ENCODE assay signal across 11 cellular contexts in the genomic region with DNA sequence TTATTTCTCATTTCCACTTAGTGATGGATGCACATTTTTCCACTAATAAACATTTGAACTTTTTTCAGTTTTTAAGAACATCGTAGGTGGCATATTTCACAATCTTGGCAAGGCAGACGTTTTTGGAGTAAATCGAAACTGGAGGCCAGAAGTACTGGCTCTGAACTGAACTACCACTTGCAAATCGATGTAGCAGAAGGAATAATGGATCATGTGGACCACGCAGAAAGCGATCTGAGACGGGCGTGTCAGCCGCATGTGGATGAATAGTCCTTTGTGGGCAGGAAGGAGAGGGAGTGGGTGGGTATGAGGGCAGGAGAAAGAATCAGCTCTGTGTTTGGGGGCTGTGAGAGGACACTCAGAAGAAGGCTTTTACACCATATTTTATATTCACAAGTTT.
DNase-seq lines count a peak whose midpoint lies in the region; ATAC-seq and TF ChIP-seq lines count a peak whose summit lies in the region.
"Had no signal": no experiment of that assay in that cellular context is flagged by ENCODE, and none has a peak within 500 bp of the region (broad histone marks: within the 10 kb centered on the region; RNA-seq: fewer than 3 reads in every experiment).

No MANE protein-coding gene starts in this region.

- no peaks in the 10 kb centered on the region for H3K27me3 ChIP-seq in BLaER1
- no peaks in the 10 kb centered on the region for H3K27me3 ChIP-seq in left ventricle myocardium inferior (ENCODE audit: low read depth)
- H3K27me3 ChIP-seq in rectal smooth muscle tissue (ENCODE audit: control insufficient read depth, insufficient read depth, low read length), result no peaks in the 10 kb centered on the region

- peak; percentile 76 for DNase-seq in astrocyte of the cerebellum (ENCODE audit: low read depth)
- DNase-seq in left ventricle myocardium inferior, result no peak
- DNase-seq: Caco-2, NCI-H2081 had no signal

- no peaks in the 10 kb centered on the region for H3K36me3 ChIP-seq in BLaER1
- no peaks in the 10 kb centered on the region for H3K36me3 ChIP-seq in left ventricle myocardium inferior
- no peaks in the 10 kb centered on the region for H3K36me3 ChIP-seq in rectal smooth muscle tissue (ENCODE audit: control insufficient read depth, insufficient read depth, low read length)

- H4K20me1 ChIP-seq in BLaER1, result no peaks in the 10 kb centered on the region

- H3K4me1 ChIP-seq in BLaER1, result peaks cover 45% of the 10 kb centered on the region
- peaks cover 88% of the 10 kb centered on the region for H3K4me1 ChIP-seq in left ventricle myocardium inferior
- peaks cover 37% of the 10 kb centered on the region for H3K4me1 ChIP-seq in rectal smooth muscle tissue (ENCODE audit: control insufficient read depth, insufficient read depth, low read length)

- intact Hi-C loops in left ventricle myocardium inferior (cut with micrococcal nuclease), result no loop called here

- TF ChIP-seq CTCF in astrocyte of the cerebellum (IDR thresholded peaks at IDR 0.05; ENCODE audit: low read depth, low read length, missing control alignments), result no peak
- no peak for TF ChIP-seq CTCF in left ventricle myocardium inferior (IDR thresholded peaks at IDR 0.05; ENCODE audit: borderline replicate concordance)

- H3K9ac ChIP-seq in BLaER1 (no peak overlapping the region), rectal smooth muscle tissue (ENCODE audit: low read length) (peak overlapping the region; percentile 41)

- H3K27ac ChIP-seq in BLaER1 (no peak overlapping the region; the same call in 1 of the 2 replicates), left ventricle myocardium inferior (replicated peaks) (peak overlapping the region; percentile 86), rectal smooth muscle tissue (ENCODE audit: low read depth, low read length) (peak overlapping the region; percentile 95)

- H3K4me3 ChIP-seq in BLaER1 (no peak overlapping the region; the same call in 1 of the 2 replicates), astrocyte of the cerebellum (ENCODE audit: low read depth, low read length) (no peak overlapping the region), left ventricle myocardium inferior (peak overlapping the region; percentile 38), rectal smooth muscle tissue (ENCODE audit: low read length) (peak overlapping the region; percentile 40)

- H3K9me3 ChIP-seq in BLaER1 (peaks cover 9% of the 10 kb centered on the region; the same call in 1 of the 2 replicates), left ventricle myocardium inferior (replicated peaks) (no peaks in the 10 kb centered on the region)
- H3K9me3 ChIP-seq: Caco-2 had no signal

- no peak for ATAC-seq in HG03175 (IDR thresholded peaks at IDR 0.05; ENCODE audit: unreplicated experiment)
- ATAC-seq in HG03097 (IDR thresholded peaks at IDR 0.05; ENCODE audit: low FRiP score, unreplicated experiment), result no peak
- ATAC-seq in HG03196 (IDR thresholded peaks at IDR 0.05; ENCODE audit: unreplicated experiment), result no peak
- ATAC-seq in HG03432 (IDR thresholded peaks at IDR 0.05; ENCODE audit: unreplicated experiment), result no peak
- ATAC-seq: activated T-helper 17 cell treated with anti-CD3 and anti-CD28 coated beads, Interleukin-2, amount 50 U/mL, for 72 hours had no signal

- H3K4me2 ChIP-seq in BLaER1, result peak overlapping the region; percentile 73

- in situ Hi-C loops in astrocyte of the cerebellum (cut with HindIII; ENCODE audit: low sequenced_read_pairs), result loop anchor here (5.0 kb wide), 1 partner anchor 100 kb away; no protein-coding TSS in a partner anchor

Comparison
In these comparisons a context has a peak if more than half of its experiments do, and no peak if none do; other contexts are left out.
1. H3K4me3 ChIP-seq: peak in left ventricle myocardium inferior (single experiment) and rectal smooth muscle tissue (single experiment); none in BLaER1 (single experiment) and astrocyte of the cerebellum (single experiment).